ENCODE assay signal across 8 cellular contexts in genomic region chr3:193040836-193041672, GRCh38.
A peak's percentile ranks its signal among the peaks of the same experiment; 100 is the strongest.
DNase-seq lines count a peak whose midpoint lies in the region; ATAC-seq, FAIRE-seq and TF ChIP-seq lines count a peak whose summit lies in the region.

No MANE protein-coding gene starts in this region.

- peak; percentile 2 for DNase-seq in stimulated activated CD4-positive, alpha-beta T cell treated with anti-CD3 and anti-CD28 coated beads, Interleukin-15, amount 100 ng/mL, for 24 hours
- no peak for DNase-seq in stimulated activated CD4-positive, alpha-beta T cell treated with anti-CD3 and anti-CD28 coated beads, Interleukin-4, amount 100 ng/mL, for 4 hours
- DNase-seq in NCI-H526 (lab: John Stamatoyannopoulos, UW) = peak; percentile 66 to 85
- DNase-seq in bronchial epithelial cell (ENCODE audit: low read depth) = peak; percentile 63
- DNase-seq in mesendoderm = peak; percentile 74
- no peak for DNase-seq in ureter (ENCODE audit: low spot score)

- H3K56ac ChIP-seq in mesendoderm (ENCODE audit: low read length) = no peak overlapping the region

- TF ChIP-seq CTCF in bronchial epithelial cell (IDR thresholded peaks at IDR 0.05; ENCODE audit: insufficient read depth, low read length, severe bottlenecking) = peak; percentile 38

- H2BK5ac ChIP-seq in mesendoderm (ENCODE audit: low read length) = no peak overlapping the region

- no peaks in the 10 kb centered on the region for H3K79me2 ChIP-seq in mesendoderm (ENCODE audit: control insufficient read depth, insufficient read depth, low read length)

- no peak overlapping the region for H4K5ac ChIP-seq in mesendoderm (ENCODE audit: low read length)

- no peak overlapping the region for H2BK15ac ChIP-seq in mesendoderm (replicated peaks; ENCODE audit: low read depth)

- no peak overlapping the region for H3K4me2 ChIP-seq in mesendoderm (ENCODE audit: low read length)

- H3K23ac ChIP-seq in mesendoderm (ENCODE audit: low read length) = no peak overlapping the region

- peak; percentile 63 for ATAC-seq in HG03280 (IDR thresholded peaks at IDR 0.05; ENCODE audit: unreplicated experiment)
- no peak for ATAC-seq in GM21526 (IDR thresholded peaks at IDR 0.05; ENCODE audit: low FRiP score, unreplicated experiment)

- H3K27me3 ChIP-seq in bronchial epithelial cell (ENCODE audit: control insufficient read depth, insufficient read depth, low read length) (no peaks in the 10 kb centered on the region), mesendoderm (ENCODE audit: insufficient read depth, low read length, poor library complexity) (no peaks in the 10 kb centered on the region)

- H3K4me1 ChIP-seq in mesendoderm (ENCODE audit: control insufficient read depth, low read depth, low read length) = no peaks in the 10 kb centered on the region

- peak overlapping the region; percentile 61 for H2BK120ac ChIP-seq in mesendoderm (ENCODE audit: low read depth, low read length)

- no peak overlapping the region for H3K4ac ChIP-seq in mesendoderm (ENCODE audit: low read depth, low read length)

- no peak overlapping the region for H4K8ac ChIP-seq in mesendoderm (ENCODE audit: low read depth, low read length)

- H3K36me3 ChIP-seq in bronchial epithelial cell (ENCODE audit: control insufficient read depth, insufficient read depth, low read length) (no peaks in the 10 kb centered on the region), mesendoderm (ENCODE audit: control insufficient read depth, insufficient read depth, low read length) (no peaks in the 10 kb centered on the region)

- no peak for FAIRE-seq in bronchial epithelial cell (lab: Jason Lieb, UNC)

- H3K27ac ChIP-seq in mesendoderm (ENCODE audit: low read depth, low read length) = no peak overlapping the region

- no peak overlapping the region for H2AK5ac ChIP-seq in mesendoderm (ENCODE audit: low read length)

- no peaks in the 10 kb centered on the region for H3K79me1 ChIP-seq in mesendoderm (ENCODE audit: low read length)

- no CpG with 5 or more reads among the region's 2 CpGs for WGBS in mesendoderm (ENCODE audit: extremely low coverage, insufficient coverage, low lambda C conversion rate)

- no peak overlapping the region for H3K4me3 ChIP-seq in bronchial epithelial cell (ENCODE audit: low read depth, low read length)
- H3K4me3 ChIP-seq in mesendoderm (ENCODE audit: low read length) = no peak overlapping the region

- no peak overlapping the region for H3K9ac ChIP-seq in mesendoderm (ENCODE audit: low read length)

- H3K18ac ChIP-seq in mesendoderm (ENCODE audit: low read length) = no peak overlapping the region

Comparison
In these comparisons a context has a peak if more than half of its experiments do, and no peak if none do; other contexts are left out.
1. DNase-seq: peak in stimulated activated CD4-positive, alpha-beta T cell treated with anti-CD3 and anti-CD28 coated beads, Interleukin-15, amount 100 ng/mL, for 24 hours (single experiment), NCI-H526 (2 of 2), bronchial epithelial cell (single experiment) and mesendoderm (single experiment); none in stimulated activated CD4-positive, alpha-beta T cell treated with anti-CD3 and anti-CD28 coated beads, Interleukin-4, amount 100 ng/mL, for 4 hours (0 of 2) and ureter (single experiment).